9 cellular contexts compared by ENCODE assay signal in genomic region chr16:14405611-14406537, GRCh38.
DNase-seq lines count a peak whose midpoint lies in the region; ATAC-seq, FAIRE-seq and TF ChIP-seq lines count a peak whose summit lies in the region.
"Had no signal": no experiment of that assay in that cellular context is flagged by ENCODE, and none has a peak within 500 bp of the region (broad histone marks: within the 10 kb centered on the region; RNA-seq: fewer than 3 reads in every experiment).

No MANE protein-coding gene starts in this region.

- H3K27ac Mint-ChIP-seq in activated naive CD4-positive, alpha-beta T cell treated with anti-CD3 and anti-CD28 coated beads, Interleukin-2, amount 10 ng/mL, durations not matched to agents 7 days and 5 days, result no peak overlapping the region
- no peak overlapping the region for H3K27ac Mint-ChIP-seq in effector memory CD8-positive, alpha-beta T cell

- no peaks in the 10 kb centered on the region for H3K9me3 Mint-ChIP-seq in activated naive CD4-positive, alpha-beta T cell treated with anti-CD3 and anti-CD28 coated beads, Interleukin-2, amount 10 ng/mL, durations not matched to agents 7 days and 5 days
- H3K9me3 Mint-ChIP-seq in effector memory CD8-positive, alpha-beta T cell, result no peaks in the 10 kb centered on the region
- H3K9me3 Mint-ChIP-seq: brain had no signal

- peaks cover 3% of the 10 kb centered on the region for H3K27me3 Mint-ChIP-seq in activated naive CD4-positive, alpha-beta T cell treated with anti-CD3 and anti-CD28 coated beads, Interleukin-2, amount 10 ng/mL, durations not matched to agents 7 days and 5 days
- H3K27me3 Mint-ChIP-seq in effector memory CD8-positive, alpha-beta T cell, result peaks cover 0 to 10% of the 10 kb centered on the region in 2 donors

- DNase-seq in GM12891 (ENCODE audit: insufficient read length, low spot score) (peak; percentile 53), ovary (peak in 4 of 5 donors; percentile 24 to 56 (median 37)), SIG-M5 (lab: John Stamatoyannopoulos, UW) (no peak), HTR-8/SVneo (ENCODE audit: insufficient read length, low spot score) (no peak)
- peak; percentile 40 for DNase-seq in activated naive CD4-positive, alpha-beta T cell treated with anti-CD3 and anti-CD28 coated beads, Interleukin-2, amount 10 ng/mL, durations not matched to agents 7 days and 5 days
- no peak for DNase-seq in effector memory CD8-positive, alpha-beta T cell

- H3K36me3 Mint-ChIP-seq in activated naive CD4-positive, alpha-beta T cell treated with anti-CD3 and anti-CD28 coated beads, Interleukin-2, amount 10 ng/mL, durations not matched to agents 7 days and 5 days, result no peaks in the 10 kb centered on the region
- no peaks in the 10 kb centered on the region for H3K36me3 Mint-ChIP-seq in effector memory CD8-positive, alpha-beta T cell (ENCODE audit: insufficient read depth)
- H3K36me3 Mint-ChIP-seq: brain had no signal

- no peak overlapping the region for H3K4me3 ChIP-seq in ovary

- H3K27me3 ChIP-seq in ovary, result no peaks in the 10 kb centered on the region

- peak; percentile 89 for ATAC-seq in GM21381 (IDR thresholded peaks at IDR 0.05; ENCODE audit: unreplicated experiment)
- ATAC-seq in HG03457 (IDR thresholded peaks at IDR 0.05; ENCODE audit: unreplicated experiment), result peak; percentile 82
- ATAC-seq in effector memory CD8-positive, alpha-beta T cell (replicated peaks), result no peak

- H3K9me3 ChIP-seq in ovary, result no peaks in the 10 kb centered on the region

- FAIRE-seq in GM12891 (lab: Jason Lieb, UNC) (peak; percentile 95), HTR-8/SVneo (lab: Jason Lieb, UNC) (no peak)

- CTCF ChIA-PET in activated naive CD4-positive, alpha-beta T cell treated with anti-CD3 and anti-CD28 coated beads, Interleukin-2, amount 10 ng/mL, durations not matched to agents 7 days and 5 days (lab: Charles Lee), result no interaction called here

- no peak overlapping the region for H3K27ac ChIP-seq in ovary

- 47 to 58% (median 50%) methylated on average over 27 to 43 of the region's 43 CpGs for WGBS in ovary, 3 donors

- TF ChIP-seq CTCF in ovary (IDR thresholded peaks at IDR 0.05), result no peak

- H3K36me3 ChIP-seq in ovary, result no peaks in the 10 kb centered on the region

- H3K4me3 Mint-ChIP-seq in activated naive CD4-positive, alpha-beta T cell treated with anti-CD3 and anti-CD28 coated beads, Interleukin-2, amount 10 ng/mL, durations not matched to agents 7 days and 5 days, result no peak overlapping the region
- H3K4me3 Mint-ChIP-seq in effector memory CD8-positive, alpha-beta T cell, result no peak overlapping the region
- H3K4me3 Mint-ChIP-seq: brain had no signal

- peaks cover 3% of the 10 kb centered on the region for H3K4me1 ChIP-seq in ovary (ENCODE audit: insufficient read depth)

- TF ChIP-seq EP300 in ovary (IDR thresholded peaks at IDR 0.05), result no peak

- TF ChIP-seq POLR2A in GM12891 (IDR thresholded peaks at IDR 0.05; ENCODE audit: low read depth, low read length) (no peak), ovary (IDR thresholded peaks at IDR 0.05) (no peak)

- intact Hi-C loops in ovary (cut with DNase I), result loop anchor here in 1 of 4 donors (10.0 kb wide), 1 partner anchor 119 kb away; no protein-coding TSS in a partner anchor

- H3K4me1 Mint-ChIP-seq in activated naive CD4-positive, alpha-beta T cell treated with anti-CD3 and anti-CD28 coated beads, Interleukin-2, amount 10 ng/mL, durations not matched to agents 7 days and 5 days, result peaks cover 4% of the 10 kb centered on the region
- H3K4me1 Mint-ChIP-seq in effector memory CD8-positive, alpha-beta T cell (ENCODE audit: low read depth in 2 of 2), result no peaks in the 10 kb centered on the region
- H3K4me1 Mint-ChIP-seq: brain had no signal

TF ChIP-seq in GM12891, 5 proteins besides CTCF, POLR2A, EP300 and RAD21:
- TF ChIP-seq POLR2AphosphoS5 (IDR thresholded peaks at IDR 0.05; ENCODE audit: low read depth, low read length) (no peak), PAX5 (IDR thresholded peaks at IDR 0.05; ENCODE audit: insufficient read depth, low read length, severe bottlenecking) (no peak), TAF1 (IDR thresholded peaks at IDR 0.05; ENCODE audit: low read depth, low read length) (no peak), POU2F2 (IDR thresholded peaks at IDR 0.05; ENCODE audit: low read depth, low read length) (no peak), SPI1 (IDR thresholded peaks at IDR 0.05; ENCODE audit: low read depth, low read length) (no peak)

Comparison
In these comparisons a context has a peak if more than half of its experiments do, and no peak if none do; other contexts are left out.
1. DNase-seq: peak in GM12891 (single experiment), activated naive CD4-positive, alpha-beta T cell treated with anti-CD3 and anti-CD28 coated beads, Interleukin-2, amount 10 ng/mL, durations not matched to agents 7 days and 5 days (single experiment) and ovary (4 of 5); none in SIG-M5 (single experiment), effector memory CD8-positive, alpha-beta T cell (0 of 3) and HTR-8/SVneo (single experiment).